In the genomic region with DNA sequence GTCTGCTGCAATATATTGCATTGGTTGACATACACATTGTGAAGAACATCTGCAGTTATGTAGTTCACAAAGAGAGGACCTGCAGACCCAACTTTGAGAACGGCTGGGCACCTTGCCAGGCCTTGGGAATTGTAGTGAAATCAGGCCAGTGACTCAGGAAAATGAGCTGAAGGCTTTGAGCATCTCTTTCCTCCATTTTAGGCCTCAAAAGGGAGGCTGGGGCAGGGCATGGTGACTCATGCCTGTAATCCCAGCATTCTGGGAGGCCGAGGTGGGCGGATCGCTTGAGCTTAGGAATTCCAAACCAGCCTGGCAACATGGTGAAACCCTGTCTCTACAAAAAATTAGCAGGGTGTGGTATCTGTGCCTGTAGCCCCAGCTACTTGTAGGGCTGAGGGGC, we compare ENCODE assay signal across 8 cellular contexts. TPM values are rescaled to one million over a fixed set of nuclear protein-coding genes. Genes with fewer than 3 reads are reported as not detected.
DNase-seq lines count a peak whose midpoint lies in the region; TF ChIP-seq lines count a peak whose summit lies in the region.

No MANE protein-coding gene starts in this region.

- H3K4me3 ChIP-seq in HUES6 (ENCODE audit: low read depth, low read length) (peak overlapping the region; percentile 98), adrenal gland (peak overlapping the region in 1 of 4 donors; percentile 66), iPS-18a (ENCODE audit: low read length) (peak overlapping the region; percentile 96), testis (peak overlapping the region in 1 of 2 donors; percentile 93)

- H3K36me3 ChIP-seq in HUES6 (ENCODE audit: control insufficient read depth, insufficient read depth, low read length) (peaks cover 6% of the 10 kb centered on the region; the same call in 1 of the 2 replicates), adrenal gland (replicated peaks in 1 of 2) (no peaks in the 10 kb centered on the region), iPS-18a (ENCODE audit: control insufficient read depth, low read depth, low read length) (peaks cover 5% of the 10 kb centered on the region), testis (ENCODE audit: low read depth, missing control alignments) (no peaks in the 10 kb centered on the region)

- 38 to 63% (median 58%) methylated on average over 2 to 4 of the region's 4 CpGs for WGBS in adrenal gland, 4 donors
- WGBS in testis, 2 donors = 62 to 84% methylated on average over 4 of the region's 4 CpGs

- H3K27me3 ChIP-seq in HUES6 (ENCODE audit: control insufficient read depth, insufficient read depth, low read length) (no peaks in the 10 kb centered on the region), adrenal gland (no peaks in the 10 kb centered on the region), iPS-18a (ENCODE audit: control insufficient read depth, insufficient read depth, low read length) (no peaks in the 10 kb centered on the region), testis (no peaks in the 10 kb centered on the region)

- H3K9ac ChIP-seq in HUES6 (ENCODE audit: low read length) = no peak overlapping the region
- no peak overlapping the region for H3K9ac ChIP-seq in iPS-18a (ENCODE audit: low read length)

- no peak for TF ChIP-seq POLR2A in adrenal gland (IDR thresholded peaks at IDR 0.05)
- TF ChIP-seq POLR2A in testis (IDR thresholded peaks at IDR 0.05) = no peak

- no peaks in the 10 kb centered on the region for H3K9me3 ChIP-seq in HUES6 (ENCODE audit: control insufficient read depth, insufficient read depth, low read depth, low read length)
- H3K9me3 ChIP-seq in adrenal gland (replicated peaks in 1 of 3) = no peaks in the 10 kb centered on the region
- H3K9me3 ChIP-seq in iPS-18a (ENCODE audit: control insufficient read depth, low read depth, low read length) = no peaks in the 10 kb centered on the region
- no peaks in the 10 kb centered on the region for H3K9me3 ChIP-seq in testis

- TF ChIP-seq CTCF in C4-2B (conservative IDR thresholded peaks at IDR 0.05) = no peak
- TF ChIP-seq CTCF in adrenal gland (IDR thresholded peaks at IDR 0.05) = no peak
- no peak for TF ChIP-seq CTCF in testis (IDR thresholded peaks at IDR 0.05)

- H3K27ac ChIP-seq in C4-2B (peak overlapping the region; percentile 84; the same call in 1 of the 2 replicates), HUES6 (ENCODE audit: low read depth, low read length) (peak overlapping the region; percentile 5; the same call in 1 of the 2 replicates), adrenal gland (peak overlapping the region in 3 of 5 donors; percentile 65 to 89 (median 85)), iPS-18a (ENCODE audit: low read length) (no peak overlapping the region), testis (no peak overlapping the region)

- intact Hi-C loops in adrenal gland (cut with DNase I) = no loop called here
- intact Hi-C loops in testis (cut with DNase I; ENCODE audit: low total_unique reads) = no loop called here

- 0 out of 2 replicates have a peak, but pooled peaks cover 3% of the 10 kb centered on the region for H3K4me1 ChIP-seq in HUES6 (ENCODE audit: control insufficient read depth, insufficient read depth, low read length)
- H3K4me1 ChIP-seq in adrenal gland (replicated peaks in 1 of 2) = peaks cover 9 to 21% of the 10 kb centered on the region in 2 donors
- peaks cover 7% of the 10 kb centered on the region for H3K4me1 ChIP-seq in iPS-18a (ENCODE audit: control insufficient read depth, low read depth, low read length)
- H3K4me1 ChIP-seq in testis = peaks cover 12% of the 10 kb centered on the region

- DNase-seq in adrenal gland (peak; percentile 71 to 89 (median 80)), testis (peak; percentile 47), KG1 (lab: John Stamatoyannopoulos, UW) (no peak), NCI-H146 (lab: John Stamatoyannopoulos, UW) (no peak)
- DNase-seq in stimulated activated CD4-positive, alpha-beta T cell treated with anti-CD3 and anti-CD28 coated beads, Interleukin-1b, Interleukin-23, amount 100 ng/mL, for 48 hours = no peak

RNA-seq across cellular contexts. Expression of gene IPPK, which starts 1.4 kb away (rescaled TPM):
- total RNA-seq in adrenal gland (10 to 100 TPM in 1 of 8 donors, 1 to 10 TPM in 7; 2.9 to 16.6 (median 8.5) TPM), testis (10 to 100 TPM; 21.0 to 25.0 TPM)
- polyA plus RNA-seq in adrenal gland (10 to 100 TPM in 2 of 3 donors, 1 to 10 TPM in 1; 6.7 to 13.2 (median 12.5) TPM), testis (ENCODE audit: insufficient read depth, low read depth, low replicate concordance) (21.9 TPM)

Comparison
In these comparisons a context has a peak if more than half of its experiments do, and no peak if none do; other contexts are left out.
1. H3K27ac ChIP-seq: peak in C4-2B (single experiment), HUES6 (single experiment) and adrenal gland (3 of 5); none in iPS-18a (single experiment) and testis (0 of 2).
2. DNase-seq: peak in adrenal gland (7 of 7) and testis (single experiment); none in stimulated activated CD4-positive, alpha-beta T cell treated with anti-CD3 and anti-CD28 coated beads, Interleukin-1b, Interleukin-23, amount 100 ng/mL, for 48 hours (single experiment), KG1 (single experiment) and NCI-H146 (single experiment).